Comparison of ENCODE assay signal across 16 cellular contexts in genomic region chrX:63503541-63503940, GRCh38.
DNase-seq lines count a peak whose midpoint lies in the region; ATAC-seq and TF ChIP-seq lines count a peak whose summit lies in the region.
"Had no signal": no experiment of that assay in that cellular context is flagged by ENCODE, and none has a peak within 500 bp of the region (broad histone marks: within the 10 kb centered on the region; RNA-seq: fewer than 3 reads in every experiment).

No MANE protein-coding gene starts in this region.

- H3K4me1 Mint-ChIP-seq in HFFc6 (ENCODE audit: low read depth) (peaks cover 24% of the 10 kb centered on the region), brain (peaks cover 6% of the 10 kb centered on the region)
- H3K4me1 Mint-ChIP-seq in activated CD4-positive, alpha-beta T cell treated with anti-CD3 and anti-CD28 coated beads for 36 hours, result peaks cover 2% of the 10 kb centered on the region

- H3K27me3 Mint-ChIP-seq in HFFc6 (ENCODE audit: insufficient read depth) (no peaks in the 10 kb centered on the region; the same call in 1 of the 2 replicates), brain (no peaks in the 10 kb centered on the region)
- no peaks in the 10 kb centered on the region for H3K27me3 Mint-ChIP-seq in activated CD4-positive, alpha-beta T cell treated with anti-CD3 and anti-CD28 coated beads for 36 hours

- no TSS peak for BruUV-seq in A673 (replicated peaks; lab: Mats Ljungman, UMichigan)

- H3K4me3 Mint-ChIP-seq in HFFc6, result no peak overlapping the region
- no peak overlapping the region for H3K4me3 Mint-ChIP-seq in brain
- H3K4me3 Mint-ChIP-seq in activated CD4-positive, alpha-beta T cell treated with anti-CD3 and anti-CD28 coated beads for 36 hours, result no peak overlapping the region

- H3K27ac ChIP-seq in A673 (ENCODE audit: low read depth, low read length, poor library complexity, severe bottlenecking), result no peak overlapping the region
- H3K27ac ChIP-seq: body of pancreas, esophagus squamous epithelium, left lung, PC-9, prostate gland had no signal

- H3K27me3 ChIP-seq in A673 (replicated peaks; ENCODE audit: insufficient read depth, low read depth, low read length, poor library complexity), result no peaks in the 10 kb centered on the region
- H3K27me3 ChIP-seq: body of pancreas, esophagus squamous epithelium, left lung had no signal

- no peaks in the 10 kb centered on the region for H3K36me3 ChIP-seq in A673 (ENCODE audit: insufficient read depth, low read length, poor library complexity, severe bottlenecking)
- H3K36me3 ChIP-seq: esophagus squamous epithelium, left lung, prostate gland had no signal

- H3K4me3 ChIP-seq in A673 (ENCODE audit: low read depth, low read length, poor library complexity, severe bottlenecking), result no peak overlapping the region
- H3K4me3 ChIP-seq: body of pancreas, esophagus squamous epithelium, left lung, PC-9, prostate gland had no signal

- CTCF ChIA-PET in A673 (lab: Charles Lee), result no interaction called here
- CTCF ChIA-PET in activated CD4-positive, alpha-beta T cell treated with anti-CD3 and anti-CD28 coated beads for 36 hours (lab: Charles Lee), result no interaction called here

- peak; percentile 45 for DNase-seq in A673 (ENCODE audit: low spot score)
- DNase-seq in HFFc6, result peak; percentile 9
- DNase-seq in islet precursor cell, result peak; percentile 51
- DNase-seq in NCI-H510A (lab: John Stamatoyannopoulos, UW), result no peak
- DNase-seq in NCI-H146 (lab: John Stamatoyannopoulos, UW), result no peak
- no peak for DNase-seq in Ammon's horn (ENCODE audit: low spot score)
- no peak for DNase-seq in activated CD4-positive, alpha-beta T cell treated with anti-CD3 and anti-CD28 coated beads for 36 hours
- DNase-seq: AML-193, body of pancreas, esophagus squamous epithelium, left lung, NCI-H1694 treated with DMSO at 0.1 percent for 48 hours, substantia nigra had no signal

- ATAC-seq in activated CD4-positive, alpha-beta T cell treated with anti-CD3 and anti-CD28 coated beads for 36 hours, result no peak
- ATAC-seq: body of pancreas, left lung had no signal

- no peaks in the 10 kb centered on the region for H3K4me1 ChIP-seq in A673 (ENCODE audit: insufficient read depth, low read length, poor library complexity, severe bottlenecking)
- H3K4me1 ChIP-seq: body of pancreas, esophagus squamous epithelium, left lung, prostate gland had no signal

- H3K27ac Mint-ChIP-seq in HFFc6 (no peak overlapping the region), brain (peak overlapping the region in 4 of 5 experiments; percentile 33 to 77 (median 52))
- no peak overlapping the region for H3K27ac Mint-ChIP-seq in activated CD4-positive, alpha-beta T cell treated with anti-CD3 and anti-CD28 coated beads for 36 hours

- intact Hi-C loops in A673 (cut with micrococcal nuclease; ENCODE audit: unreplicated experiment), result no loop called here
- intact Hi-C loops in activated CD4-positive, alpha-beta T cell treated with anti-CD3 and anti-CD28 coated beads for 36 hours (cut with DNase I, micrococcal nuclease), result no loop called here

- H3K9me3 Mint-ChIP-seq in HFFc6, result no peaks in the 10 kb centered on the region
- H3K9me3 Mint-ChIP-seq in brain, result peaks cover under 1 to 16% (median 9%) of the 10 kb centered on the region in 5 experiments
- H3K9me3 Mint-ChIP-seq in activated CD4-positive, alpha-beta T cell treated with anti-CD3 and anti-CD28 coated beads for 36 hours (ENCODE audit: low read depth), result no peaks in the 10 kb centered on the region

- H3K36me3 Mint-ChIP-seq in HFFc6 (ENCODE audit: low read depth), result no peaks in the 10 kb centered on the region
- peaks cover 14% of the 10 kb centered on the region for H3K36me3 Mint-ChIP-seq in brain
- H3K36me3 Mint-ChIP-seq in activated CD4-positive, alpha-beta T cell treated with anti-CD3 and anti-CD28 coated beads for 36 hours (ENCODE audit: low read depth), result peaks cover 3% of the 10 kb centered on the region

- TF ChIP-seq CTCF in A673 (conservative IDR thresholded peaks at IDR 0.05; ENCODE audit: low read depth, low read length) (no peak), HFFc6 (IDR thresholded peaks at IDR 0.05) (no peak), brain (conservative IDR thresholded peaks at IDR 0.05) (no peak)

- POLR2A ChIA-PET in A673 (lab: Charles Lee; ENCODE audit: low non-redundant PET), result no interaction called here
- POLR2A ChIA-PET in activated CD4-positive, alpha-beta T cell treated with anti-CD3 and anti-CD28 coated beads for 36 hours (lab: Charles Lee), result no interaction called here

- H3K9me3 ChIP-seq in A673 (ENCODE audit: low read depth, low read length, poor library complexity, severe bottlenecking), result peaks cover under 1% of the 10 kb centered on the region
- H3K9me3 ChIP-seq: body of pancreas, esophagus squamous epithelium, left lung, prostate gland had no signal

Comparison
In these comparisons a context has a peak if more than half of its experiments do, and no peak if none do; other contexts are left out.
1. DNase-seq: peak in A673 (single experiment), HFFc6 (single experiment) and islet precursor cell (single experiment); none in NCI-H510A (single experiment), NCI-H146 (single experiment), Ammon's horn (single experiment) and activated CD4-positive, alpha-beta T cell treated with anti-CD3 and anti-CD28 coated beads for 36 hours (single experiment).
2. H3K27ac Mint-ChIP-seq: peak in brain (4 of 5); none in HFFc6 (single experiment) and activated CD4-positive, alpha-beta T cell treated with anti-CD3 and anti-CD28 coated beads for 36 hours (single experiment).